ENCODE assay signal across 1 cellular context in genomic region chr2:43210467-43211303, GRCh38.
TF ChIP-seq lines count a peak whose summit lies in the region.

No MANE protein-coding gene starts in this region.

TF ChIP-seq in SK-N-SH, 30 proteins besides CTCF, POLR2A, EP300 and RAD21 (continued from another document):
- TF ChIP-seq EZH2phosphoT487 (IDR thresholded peaks at IDR 0.05; ENCODE audit: borderline replicate concordance, low read depth), result no peak
- no peak for TF ChIP-seq NFIC (IDR thresholded peaks at IDR 0.05; ENCODE audit: borderline replicate concordance)
- TF ChIP-seq USF1 (IDR thresholded peaks at IDR 0.05; ENCODE audit: borderline replicate concordance, low read depth), result no peak
- no peak for TF ChIP-seq MXI1 (IDR thresholded peaks at IDR 0.05; ENCODE audit: low read depth, low read length)
